34 cellular contexts compared by ENCODE assay signal in the genomic region with DNA sequence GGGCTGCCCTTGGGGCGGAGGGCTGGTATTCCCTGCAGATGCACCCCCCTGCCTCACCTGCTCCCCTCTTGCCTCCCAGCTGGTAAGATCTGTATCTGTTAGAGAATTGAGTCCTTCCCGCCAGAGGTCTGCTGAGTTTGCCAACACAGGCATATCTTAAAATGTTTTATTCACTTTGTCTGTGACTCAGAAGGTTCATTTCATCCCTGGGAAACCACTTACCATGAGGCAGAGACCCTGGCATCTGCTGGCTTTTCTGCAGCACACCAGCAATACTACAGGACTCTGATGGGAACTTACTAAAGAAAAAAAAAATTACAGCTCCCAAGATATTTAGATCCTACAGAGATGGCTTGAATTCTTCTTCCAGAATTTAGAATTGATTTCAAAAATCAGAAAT.
"Had no signal": no experiment of that assay in that cellular context is flagged by ENCODE, and none has a peak within 500 bp of the region (broad histone marks: within the 10 kb centered on the region; RNA-seq: fewer than 3 reads in every experiment).

No MANE protein-coding gene starts in this region.

- H3K27ac Mint-ChIP-seq: activated CD4-positive, alpha-beta T cell treated with anti-CD3 and anti-CD28 coated beads for 36 hours; activated CD4-positive, alpha-beta T cell treated with anti-CD3 and anti-CD28 coated beads, Interleukin-2, amount 10 ng/mL, durations not matched to agents 7 days and 5 days; activated CD8-positive, alpha-beta T cell treated with anti-CD3 and anti-CD28 coated beads, Interleukin-2, amount 10 ng/mL, durations not matched to agents 7 days and 5 days; activated naive CD4-positive, alpha-beta T cell treated with anti-CD3 and anti-CD28 coated beads, Interleukin-2, amount 10 ng/mL, durations not matched to agents 7 days and 5 days; activated naive CD8-positive, alpha-beta T cell; activated naive CD8-positive, alpha-beta T cell treated with anti-CD3 and anti-CD28 coated beads, Interleukin-2, amount 50 U/mL, for 24 hours; activated T-helper 1 cell treated with anti-CD3 and anti-CD28 coated beads, Interleukin-12 subunit alpha, Interleukin-12 subunit beta, Interleukin-2, Interleukin-4 antibody, amounts not matched to agents 30 ng/mL and 10 ng/mL and 1 ng/mL, durations not matched to agents 14 hours and 24 hours and 36 hours; brain; WTC11 had no signal

- DNase-seq: activated CD4-positive, alpha-beta T cell treated with anti-CD3 and anti-CD28 coated beads for 36 hours; activated CD4-positive, alpha-beta T cell treated with anti-CD3 and anti-CD28 coated beads, Interleukin-2, amount 10 ng/mL, durations not matched to agents 7 days and 5 days; activated CD4-positive, alpha-beta T cell treated with anti-CD3 and anti-CD28 coated beads, Interleukin-2, amount 50 U/mL, for 48 hours; activated CD8-positive, alpha-beta T cell treated with anti-CD3 and anti-CD28 coated beads, Interleukin-2, amount 10 ng/mL, durations not matched to agents 7 days and 5 days; activated effector memory CD4-positive, alpha-beta T cell treated with Interleukin-2 at 50 U/mL for 16 hours; activated naive CD4-positive, alpha-beta T cell treated with anti-CD3 and anti-CD28 coated beads, Interleukin-2, amount 10 ng/mL, durations not matched to agents 7 days and 5 days; activated naive CD8-positive, alpha-beta T cell treated with anti-CD3 and anti-CD28 coated beads, Interleukin-2, amount 50 U/mL, for 24 hours; activated T-cell treated with anti-CD3 and anti-CD28 coated beads, Interleukin-2, amount 50 U/mL, for 4 hours; amniotic stem cell; aorta; cerebellar nuclear complex; Kasumi-1; KG1; MM.1S; MV-4-11; NCI-H1092; NCI-H1436 treated with DMSO at 0.1 percent for 48 hours; NCI-H1694 treated with DMSO at 0.1 percent for 48 hours; NCI-H2029; NCI-H510A; NCI-H748 treated with DMSO at 0.1 percent for 48 hours; NK-92 treated with Interleukin-12 subunit alpha and Interleukin-12 subunit beta, amount 100 ng/mL, for 24 hours; PC-3; Peyer's patch; RPMI8226; SHP77 treated with DMSO at 0.1 percent for 48 hours; SW 1271; T-helper 1 cell had no signal

- H3K4me1 ChIP-seq: Peyer's patch had no signal

- H3K36me3 ChIP-seq: Peyer's patch, SJSA1 had no signal

- ATAC-seq: activated CD4-positive, alpha-beta T cell treated with anti-CD3 and anti-CD28 coated beads for 36 hours; activated CD4-positive, CD25-positive, alpha-beta regulatory T cell treated with anti-CD3 and anti-CD28 coated beads, Interleukin-2, amount 50 U/mL, for 24 hours; activated CD8-positive, alpha-beta T cell treated with anti-CD3 and anti-CD28 coated beads, Interleukin-2, amount 10 ng/mL, durations not matched to agents 7 days and 5 days; activated naive CD8-positive, alpha-beta T cell treated with anti-CD3 and anti-CD28 coated beads, Interleukin-2, amount 50 U/mL, for 24 hours; activated T-cell treated with anti-CD3 and anti-CD28 coated beads, Interleukin-2, amount 50 U/mL, for 4 hours; PC-3; WTC11 had no signal

- H3K27me3 Mint-ChIP-seq: activated CD4-positive, alpha-beta T cell treated with anti-CD3 and anti-CD28 coated beads, Interleukin-2, amount 10 ng/mL, durations not matched to agents 7 days and 5 days; activated naive CD4-positive, alpha-beta T cell treated with anti-CD3 and anti-CD28 coated beads, Interleukin-2, amount 10 ng/mL, durations not matched to agents 7 days and 5 days; activated naive CD8-positive, alpha-beta T cell treated with anti-CD3 and anti-CD28 coated beads, Interleukin-2, amount 50 U/mL, for 24 hours had no signal

- H3K4me3 Mint-ChIP-seq: activated CD4-positive, alpha-beta T cell treated with anti-CD3 and anti-CD28 coated beads for 36 hours; activated CD4-positive, alpha-beta T cell treated with anti-CD3 and anti-CD28 coated beads, Interleukin-2, amount 10 ng/mL, durations not matched to agents 7 days and 5 days; activated CD8-positive, alpha-beta T cell treated with anti-CD3 and anti-CD28 coated beads, Interleukin-2, amount 10 ng/mL, durations not matched to agents 7 days and 5 days; activated naive CD4-positive, alpha-beta T cell treated with anti-CD3 and anti-CD28 coated beads, Interleukin-2, amount 10 ng/mL, durations not matched to agents 7 days and 5 days; activated naive CD8-positive, alpha-beta T cell; activated naive CD8-positive, alpha-beta T cell treated with anti-CD3 and anti-CD28 coated beads, Interleukin-2, amount 50 U/mL, for 24 hours; activated T-cell treated with anti-CD3 and anti-CD28 coated beads, Interleukin-2, amount 50 U/mL, for 4 hours; activated T-helper 1 cell treated with anti-CD3 and anti-CD28 coated beads, Interleukin-12 subunit alpha, Interleukin-12 subunit beta, Interleukin-2, Interleukin-4 antibody, amounts not matched to agents 30 ng/mL and 10 ng/mL and 1 ng/mL, durations not matched to agents 14 hours and 24 hours and 36 hours; brain; WTC11 had no signal

- H3K27ac ChIP-seq: Peyer's patch, SJSA1 had no signal

- H3K36me3 Mint-ChIP-seq: activated naive CD4-positive, alpha-beta T cell treated with anti-CD3 and anti-CD28 coated beads, Interleukin-2, amount 10 ng/mL, durations not matched to agents 7 days and 5 days; activated naive CD8-positive, alpha-beta T cell; brain; WTC11 had no signal

- H3K4me1 Mint-ChIP-seq: activated CD4-positive, alpha-beta T cell treated with anti-CD3 and anti-CD28 coated beads for 36 hours; activated CD4-positive, alpha-beta T cell treated with anti-CD3 and anti-CD28 coated beads, Interleukin-2, amount 10 ng/mL, durations not matched to agents 7 days and 5 days; activated naive CD4-positive, alpha-beta T cell treated with anti-CD3 and anti-CD28 coated beads, Interleukin-2, amount 10 ng/mL, durations not matched to agents 7 days and 5 days; activated naive CD8-positive, alpha-beta T cell treated with anti-CD3 and anti-CD28 coated beads, Interleukin-2, amount 50 U/mL, for 24 hours; brain had no signal

- H3K9me3 Mint-ChIP-seq: activated CD4-positive, alpha-beta T cell treated with anti-CD3 and anti-CD28 coated beads, Interleukin-2, amount 10 ng/mL, durations not matched to agents 7 days and 5 days; activated T-helper 1 cell treated with anti-CD3 and anti-CD28 coated beads, Interleukin-12 subunit alpha, Interleukin-12 subunit beta, Interleukin-2, Interleukin-4 antibody, amounts not matched to agents 30 ng/mL and 10 ng/mL and 1 ng/mL, durations not matched to agents 14 hours and 24 hours and 36 hours had no signal

- H3K27me3 ChIP-seq: Peyer's patch, SJSA1 had no signal

- H3K4me3 ChIP-seq: Peyer's patch, SJSA1 had no signal

- H3K9me3 ChIP-seq: SJSA1 had no signal
